ENCODE assay signal across 17 cellular contexts in the genomic region with DNA sequence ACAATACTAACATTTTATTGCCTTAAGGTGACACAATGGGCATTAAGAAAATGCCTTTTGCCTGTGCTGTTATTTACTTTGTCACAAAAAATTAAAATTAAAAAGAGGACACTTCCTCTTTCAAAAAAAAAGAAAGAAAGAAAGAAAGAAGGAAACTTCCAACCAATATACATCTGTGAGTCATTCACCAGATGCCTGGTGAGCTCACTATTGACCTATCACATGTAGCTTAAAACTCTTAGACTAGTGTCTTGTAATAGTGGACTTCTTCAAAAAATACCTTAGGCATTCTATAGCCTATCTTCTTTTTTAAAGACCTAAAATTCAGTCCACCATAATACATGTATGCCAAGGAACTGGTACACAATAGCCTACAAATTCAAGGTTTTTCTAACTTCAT. TPM values are rescaled to one million over a fixed set of nuclear protein-coding genes. Genes with fewer than 3 reads are reported as not detected.
DNase-seq lines count a peak whose midpoint lies in the region; ATAC-seq and TF ChIP-seq lines count a peak whose summit lies in the region.
"Had no signal": no experiment of that assay in that cellular context is flagged by ENCODE, and none has a peak within 500 bp of the region (broad histone marks: within the 10 kb centered on the region; RNA-seq: fewer than 3 reads in every experiment).

No MANE protein-coding gene starts in this region.

- CTCF ChIA-PET in IMR-90 (lab: Yijun Ruan, JAX) = interaction anchor here (0.7 kb wide), 1 partner anchor 26 kb away, joined by 9 read pairs; no protein-coding TSS in a partner anchor

- no peak overlapping the region for H2BK20ac ChIP-seq in IMR-90 (ENCODE audit: low read depth, low read length)

- H4K5ac ChIP-seq in IMR-90 (ENCODE audit: low read depth, low read length) = no peak overlapping the region

- no peaks in the 10 kb centered on the region for H4K20me1 ChIP-seq in IMR-90 (ENCODE audit: insufficient read depth, low read length)
- no peaks in the 10 kb centered on the region for H4K20me1 ChIP-seq in smooth muscle cell (ENCODE audit: low read depth)

- H3K79me1 ChIP-seq in IMR-90 (ENCODE audit: low read depth in 1 of 2, low read length in 2 of 2) = peaks cover 0 to 3% of the 10 kb centered on the region in 2 experiments; a peak in 1 of 4 replicates

- no peak overlapping the region for H2AK5ac ChIP-seq in IMR-90 (ENCODE audit: low read depth, low read length)

- H2BK15ac ChIP-seq in IMR-90 (ENCODE audit: low read depth, low read length) = no peak overlapping the region

- H2AFZ ChIP-seq in IMR-90 (replicated peaks; ENCODE audit: low read length, poor library complexity) (no peak overlapping the region), smooth muscle cell (ENCODE audit: low read depth) (no peak overlapping the region)

- H3K79me2 ChIP-seq in smooth muscle cell (ENCODE audit: low read depth) = peaks cover 7% of the 10 kb centered on the region

- H3K4ac ChIP-seq in IMR-90 (ENCODE audit: low read depth, low read length) = no peak overlapping the region

- no peaks in the 10 kb centered on the region for H3K4me1 ChIP-seq in IMR-90 (ENCODE audit: control insufficient read depth, insufficient read depth, low read length)
- H3K4me1 ChIP-seq in smooth muscle cell (ENCODE audit: low read depth) = peaks cover 19% of the 10 kb centered on the region
- H3K4me1 ChIP-seq: BE2C had no signal

- DNase-seq in IMR-90 (peak; percentile 76), astrocyte of the spinal cord (ENCODE audit: low read depth, low spot score) (peak; percentile 38), fibroblast of the aortic adventitia (ENCODE audit: low read depth) (peak; percentile 14), smooth muscle cell (lab: John Stamatoyannopoulos, UW; ENCODE audit: unreplicated experiment) (no peak), NCI-H1436 (lab: John Stamatoyannopoulos, UW) (no peak), SHP77 (lab: John Stamatoyannopoulos, UW) (no peak)
- DNase-seq in stimulated activated naive CD4-positive, alpha-beta T cell (lab: John Stamatoyannopoulos, UW) = no peak
- DNase-seq: BE2C; CD8-positive, alpha-beta T cell; EL; NCI-H1048; NCI-H1694; NCI-H748 treated with DMSO at 0.1 percent for 48 hours; Peyer's patch; Right ventricle myocardium superior had no signal

- no peaks in the 10 kb centered on the region for H3F3A ChIP-seq in smooth muscle cell (ENCODE audit: low read depth)

- H4K91ac ChIP-seq in IMR-90 (ENCODE audit: insufficient read depth, low read depth, low read length) = no peak overlapping the region

- H3K27ac ChIP-seq in IMR-90 (ENCODE audit: insufficient read depth, low read length) (no peak overlapping the region), smooth muscle cell (ENCODE audit: low read depth) (peak overlapping the region; percentile 61)
- H3K27ac ChIP-seq: Peyer's patch had no signal

- no peak overlapping the region for H3K23ac ChIP-seq in IMR-90 (ENCODE audit: low read depth, low read length)

- POLR2A ChIA-PET in IMR-90 (lab: Charles Lee; ENCODE audit: unreplicated experiment) = no interaction called here

- intact Hi-C loops in IMR-90 (cut with micrococcal nuclease) = loop anchor here (10.0 kb wide), 1 partner anchor 820 kb away; no protein-coding TSS in a partner anchor

- ATAC-seq in IMR-90 (ENCODE audit: low read depth) = no peak; the same call in 1 of the 2 replicates
- ATAC-seq: CD8-positive, alpha-beta T cell; HCT116; SK-N-SH treated with all-trans-retinoic acid at 6 μM for 48 hours had no signal

- no peak overlapping the region for H3K56ac ChIP-seq in IMR-90 (ENCODE audit: extremely low read depth, insufficient read depth, low read length)

- no peak overlapping the region for H2AK9ac ChIP-seq in IMR-90 (replicated peaks; ENCODE audit: low read depth, low read length, poor library complexity)

- H3K4me3 ChIP-seq in IMR-90 (ENCODE audit: insufficient read depth, low read depth, low read length) (no peak overlapping the region), astrocyte of the spinal cord (ENCODE audit: low read depth, low read length) (no peak overlapping the region), fibroblast of the aortic adventitia (ENCODE audit: low read depth, low read length) (no peak overlapping the region), smooth muscle cell (no peak overlapping the region)
- H3K4me3 ChIP-seq: Peyer's patch had no signal

- no peak overlapping the region for H2BK5ac ChIP-seq in IMR-90 (ENCODE audit: low read depth, low read length, poor library complexity, severe bottlenecking)

- H3K27me3 ChIP-seq in IMR-90 (ENCODE audit: control insufficient read depth, insufficient read depth, low read length) (no peaks in the 10 kb centered on the region), smooth muscle cell (ENCODE audit: low read depth) (no peaks in the 10 kb centered on the region)
- H3K27me3 ChIP-seq: Peyer's patch had no signal

- TF ChIP-seq RAD21 in IMR-90 (IDR thresholded peaks at IDR 0.05; ENCODE audit: low read length) = no peak

- H3K9ac ChIP-seq in IMR-90 (ENCODE audit: low read depth, low read length) = no peak overlapping the region
- H3K9ac ChIP-seq in smooth muscle cell (ENCODE audit: low read depth) = peak overlapping the region; percentile 10

- TF ChIP-seq POLR2A in IMR-90 (IDR thresholded peaks at IDR 0.05; ENCODE audit: low read depth, low read length) = no peak

- H3K9me3 ChIP-seq in IMR-90 (ENCODE audit: control insufficient read depth, insufficient read depth, low read length) (no peaks in the 10 kb centered on the region), smooth muscle cell (replicated peaks; ENCODE audit: low read depth) (no peaks in the 10 kb centered on the region)
- H3K9me3 ChIP-seq: BE2C, Peyer's patch had no signal

- H2BK120ac ChIP-seq in IMR-90 (ENCODE audit: low read depth, low read length) = no peak overlapping the region

- H3K36me3 ChIP-seq in IMR-90 (ENCODE audit: control insufficient read depth, insufficient read depth, low read length) (no peaks in the 10 kb centered on the region), smooth muscle cell (ENCODE audit: low read depth) (no peaks in the 10 kb centered on the region)
- H3K36me3 ChIP-seq: BE2C, Peyer's patch had no signal

- H3K9me1 ChIP-seq in IMR-90 (ENCODE audit: insufficient read depth, low read length) = no peaks in the 10 kb centered on the region; the same call in 1 of the 2 replicates

- TF ChIP-seq CTCF in IMR-90 (conservative IDR thresholded peaks at IDR 0.05; ENCODE audit: low read depth, low read length) (no peak), astrocyte of the spinal cord (IDR thresholded peaks at IDR 0.05; ENCODE audit: low read depth, low read length) (no peak), fibroblast of the aortic adventitia (IDR thresholded peaks at IDR 0.05; ENCODE audit: insufficient read depth, low read length) (no peak), smooth muscle cell (IDR thresholded peaks at IDR 0.05; ENCODE audit: borderline replicate concordance, insufficient read depth, poor library complexity, severe bottlenecking) (no peak)

- dilution Hi-C loops in IMR-90 (cut with HindIII; ENCODE audit: low sequenced_read_pairs, unreplicated experiment) = no loop called here

- in situ Hi-C loops in IMR-90 (cut with MboI; ENCODE audit: low sequenced_read_pairs) = no loop called here
- in situ Hi-C loops in astrocyte of the spinal cord (cut with HindIII; ENCODE audit: low sequenced_read_pairs) = no loop called here

- no peak overlapping the region for H3K14ac ChIP-seq in IMR-90 (replicated peaks; ENCODE audit: low read depth, low read length)

- H3K4me2 ChIP-seq in IMR-90 (ENCODE audit: low read depth, low read length) = no peak overlapping the region
- peak overlapping the region; percentile 3 for H3K4me2 ChIP-seq in smooth muscle cell

- BruUV-seq in IMR-90 (replicated peaks; lab: Mats Ljungman, UMichigan) = no TSS peak

- no peak overlapping the region for H3K18ac ChIP-seq in IMR-90 (ENCODE audit: low read depth, low read length)

- H4K8ac ChIP-seq in IMR-90 (ENCODE audit: low read depth in 2 of 2, low read length in 2 of 2) = no peak overlapping the region

TF ChIP-seq in IMR-90, 13 proteins besides CTCF, POLR2A, EP300 and RAD21:
- TF ChIP-seq CEBPB (IDR thresholded peaks at IDR 0.05; ENCODE audit: low read depth, low read length) (no peak), SMC3 (IDR thresholded peaks at IDR 0.05; ENCODE audit: low read depth, low read length) (no peak), FOS (IDR thresholded peaks at IDR 0.05; ENCODE audit: low read depth, low read length) (no peak), RFX5 (IDR thresholded peaks at IDR 0.05; ENCODE audit: low read depth, low read length) (no peak), NFE2L2 (IDR thresholded peaks at IDR 0.05; ENCODE audit: low read depth, low read length) (no peak), CHD1 (IDR thresholded peaks at IDR 0.05; ENCODE audit: low read depth, low read length) (no peak), MAZ (IDR thresholded peaks at IDR 0.05; ENCODE audit: borderline replicate concordance, low read depth, low read length) (no peak), RCOR1 (IDR thresholded peaks at IDR 0.05; ENCODE audit: insufficient replicate concordance, low read length) (no peak)
- TF ChIP-seq, protein P1, sequence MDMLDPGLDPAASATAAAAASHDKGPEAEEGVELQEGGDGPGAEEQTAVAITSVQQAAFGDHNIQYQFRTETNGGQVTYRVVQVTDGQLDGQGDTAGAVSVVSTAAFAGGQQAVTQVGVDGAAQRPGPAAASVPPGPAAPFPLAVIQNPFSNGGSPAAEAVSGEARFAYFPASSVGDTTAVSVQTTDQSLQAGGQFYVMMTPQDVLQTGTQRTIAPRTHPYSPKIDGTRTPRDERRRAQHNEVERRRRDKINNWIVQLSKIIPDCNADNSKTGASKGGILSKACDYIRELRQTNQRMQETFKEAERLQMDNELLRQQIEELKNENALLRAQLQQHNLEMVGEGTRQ (IDR thresholded peaks at IDR 0.05; ENCODE audit: low read depth, low read length) = no peak
- TF ChIP-seq, protein P2, sequence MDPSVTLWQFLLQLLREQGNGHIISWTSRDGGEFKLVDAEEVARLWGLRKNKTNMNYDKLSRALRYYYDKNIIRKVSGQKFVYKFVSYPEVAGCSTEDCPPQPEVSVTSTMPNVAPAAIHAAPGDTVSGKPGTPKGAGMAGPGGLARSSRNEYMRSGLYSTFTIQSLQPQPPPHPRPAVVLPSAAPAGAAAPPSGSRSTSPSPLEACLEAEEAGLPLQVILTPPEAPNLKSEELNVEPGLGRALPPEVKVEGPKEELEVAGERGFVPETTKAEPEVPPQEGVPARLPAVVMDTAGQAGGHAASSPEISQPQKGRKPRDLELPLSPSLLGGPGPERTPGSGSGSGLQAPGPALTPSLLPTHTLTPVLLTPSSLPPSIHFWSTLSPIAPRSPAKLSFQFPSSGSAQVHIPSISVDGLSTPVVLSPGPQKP (IDR thresholded peaks at IDR 0.05; ENCODE audit: borderline replicate concordance, low read depth, low read length) = no peak

RNA-seq across cellular contexts. Expression of a gene that starts 4.9 kb away (rescaled TPM):
- 11.9 and 13.1 TPM in 2 replicates for total RNA-seq in IMR-90 (2012; rRNA removed)
- 1.1 and 1.6 TPM in 2 replicates for polyA plus RNA-seq in IMR-90 (2012; rRNA removed)
- polyA plus RNA-seq in IMR-90 (2012; cell fraction: cytosol; rRNA removed) = 1.2 and 1.7 TPM in 2 replicates
- 3.3 and 4.5 TPM in 2 replicates for polyA plus RNA-seq in IMR-90 (2012; cell fraction: nucleus; rRNA removed; ENCODE audit: low replicate concordance)
- total RNA-seq in fibroblast of the aortic adventitia (ENCODE audit: low replicate concordance) = 5.4 and 12.8 TPM in 2 replicates
- 47.8 and 66.1 TPM in 2 replicates for total RNA-seq in smooth muscle cell
- polyA plus RNA-seq in smooth muscle cell = 20.7 and 22.3 TPM in 2 replicates
- total RNA-seq: CD8-positive, alpha-beta T cell had no signal

Comparison
In these comparisons a context has a peak if more than half of its experiments do, and no peak if none do; other contexts are left out.
1. DNase-seq: peak in IMR-90 (single experiment), astrocyte of the spinal cord (single experiment) and fibroblast of the aortic adventitia (single experiment); none in smooth muscle cell (single experiment), NCI-H1436 (single experiment), stimulated activated naive CD4-positive, alpha-beta T cell (0 of 6) and SHP77 (0 of 2).